Comparison of ENCODE assay signal across 8 cellular contexts in genomic region chr1:111202707-111203623, GRCh38. TPM values are rescaled to one million over a fixed set of nuclear protein-coding genes. Genes with fewer than 3 reads are reported as not detected.
DNase-seq lines count a peak whose midpoint lies in the region; ATAC-seq and TF ChIP-seq lines count a peak whose summit lies in the region.

No MANE protein-coding gene starts in this region.

- peak overlapping the region; percentile 100 for H3K27ac Mint-ChIP-seq in stimulated activated naive CD8-positive, alpha-beta T cell treated with anti-CD3 and anti-CD28 coated beads, Interleukin-15, Interleukin-2, amounts not matched to agents 100 ng/mL and 50 ng/mL, for 24 hours
- H3K27ac Mint-ChIP-seq in activated CD4-positive, alpha-beta memory T cell treated with anti-CD3 and anti-CD28 coated beads, Interleukin-2, amount 10 ng/mL, durations not matched to agents 7 days and 5 days: peak overlapping the region; percentile 93

- H3K9me3 ChIP-seq in left lung: no peaks in the 10 kb centered on the region

- POLR2A ChIA-PET in activated CD4-positive, alpha-beta memory T cell treated with anti-CD3 and anti-CD28 coated beads, Interleukin-2, amount 10 ng/mL, durations not matched to agents 7 days and 5 days (lab: Charles Lee): interaction anchor here (0.9 to 14.7 kb wide), 6 partner anchors 9 to 273 kb away, joined by 3 to 590 read pairs (median 6); no protein-coding TSS in a partner anchor

- H3K27me3 Mint-ChIP-seq in stimulated activated naive CD8-positive, alpha-beta T cell treated with anti-CD3 and anti-CD28 coated beads, Interleukin-15, Interleukin-2, amounts not matched to agents 100 ng/mL and 50 ng/mL, for 24 hours: no peaks in the 10 kb centered on the region
- peaks cover 11% of the 10 kb centered on the region for H3K27me3 Mint-ChIP-seq in activated CD4-positive, alpha-beta memory T cell treated with anti-CD3 and anti-CD28 coated beads, Interleukin-2, amount 10 ng/mL, durations not matched to agents 7 days and 5 days

- H3K4me1 ChIP-seq in left lung: peaks cover 27 to 82% of the 10 kb centered on the region in 2 donors

- intact Hi-C loops in left lung (cut with DNase I) (no loop called here), head of caudate nucleus (cut with DNase I) (no loop called here)

- H3K4me3 Mint-ChIP-seq in stimulated activated naive CD8-positive, alpha-beta T cell treated with anti-CD3 and anti-CD28 coated beads, Interleukin-15, Interleukin-2, amounts not matched to agents 100 ng/mL and 50 ng/mL, for 24 hours: peak overlapping the region; percentile 98
- peak overlapping the region; percentile 96 for H3K4me3 Mint-ChIP-seq in activated CD4-positive, alpha-beta memory T cell treated with anti-CD3 and anti-CD28 coated beads, Interleukin-2, amount 10 ng/mL, durations not matched to agents 7 days and 5 days

- H3K4me1 Mint-ChIP-seq in stimulated activated naive CD8-positive, alpha-beta T cell treated with anti-CD3 and anti-CD28 coated beads, Interleukin-15, Interleukin-2, amounts not matched to agents 100 ng/mL and 50 ng/mL, for 24 hours (ENCODE audit: low read depth): peaks cover 76% of the 10 kb centered on the region
- H3K4me1 Mint-ChIP-seq in activated CD4-positive, alpha-beta memory T cell treated with anti-CD3 and anti-CD28 coated beads, Interleukin-2, amount 10 ng/mL, durations not matched to agents 7 days and 5 days: peaks cover 56% of the 10 kb centered on the region

- no peak for DNase-seq in stimulated activated naive CD8-positive, alpha-beta T cell treated with anti-CD3 and anti-CD28 coated beads, Interleukin-15, Interleukin-2, amounts not matched to agents 100 U/mL and 50 U/mL, for 24 hours
- DNase-seq in activated CD4-positive, alpha-beta memory T cell treated with anti-CD3 and anti-CD28 coated beads, Interleukin-2, amount 10 ng/mL, durations not matched to agents 7 days and 5 days: no peak
- DNase-seq in left lung (no peak), head of caudate nucleus (no peak), NCI-H510A (lab: John Stamatoyannopoulos, UW) (no peak), NCI-H1105 (lab: John Stamatoyannopoulos, UW) (no peak)

- TF ChIP-seq CTCF in left lung (IDR thresholded peaks at IDR 0.05): no peak

- peaks cover 24% of the 10 kb centered on the region for H3K36me3 Mint-ChIP-seq in stimulated activated naive CD8-positive, alpha-beta T cell treated with anti-CD3 and anti-CD28 coated beads, Interleukin-15, Interleukin-2, amounts not matched to agents 100 ng/mL and 50 ng/mL, for 24 hours (ENCODE audit: low read depth)
- peaks cover 25% of the 10 kb centered on the region for H3K36me3 Mint-ChIP-seq in activated CD4-positive, alpha-beta memory T cell treated with anti-CD3 and anti-CD28 coated beads, Interleukin-2, amount 10 ng/mL, durations not matched to agents 7 days and 5 days (ENCODE audit: low read depth)

- CTCF ChIA-PET in activated CD4-positive, alpha-beta memory T cell treated with anti-CD3 and anti-CD28 coated beads, Interleukin-2, amount 10 ng/mL, durations not matched to agents 7 days and 5 days (lab: Charles Lee): interaction anchor here (10.6 kb wide), 1 partner anchor 15 kb away, joined by 275 read pairs; no protein-coding TSS in a partner anchor

- no peaks in the 10 kb centered on the region for H3K27me3 ChIP-seq in left lung

- peak overlapping the region; percentile 80 to 98 for H3K27ac ChIP-seq in left lung

- peaks cover 0 to 10% of the 10 kb centered on the region in 2 donors for H3K36me3 ChIP-seq in left lung

- H3K9me3 Mint-ChIP-seq in stimulated activated naive CD8-positive, alpha-beta T cell treated with anti-CD3 and anti-CD28 coated beads, Interleukin-15, Interleukin-2, amounts not matched to agents 100 ng/mL and 50 ng/mL, for 24 hours: no peaks in the 10 kb centered on the region
- H3K9me3 Mint-ChIP-seq in activated CD4-positive, alpha-beta memory T cell treated with anti-CD3 and anti-CD28 coated beads, Interleukin-2, amount 10 ng/mL, durations not matched to agents 7 days and 5 days: no peaks in the 10 kb centered on the region

- peak overlapping the region; percentile 66 to 75 for H3K4me3 ChIP-seq in left lung

- no peak for ATAC-seq in stimulated activated naive CD8-positive, alpha-beta T cell treated with anti-CD3 and anti-CD28 coated beads, Interleukin-15, Interleukin-2, amounts not matched to agents 100 U/mL and 50 U/mL, for 24 hours
- no peak for ATAC-seq in left lung
- ATAC-seq in GM19035 (IDR thresholded peaks at IDR 0.05; ENCODE audit: unreplicated experiment): no peak

RNA-seq across cellular contexts. Expression of gene DENND2D, which starts 2.5 kb away (rescaled TPM):
- 100 to 1,000 TPM; 207 to 210 TPM for total RNA-seq in activated CD4-positive, alpha-beta memory T cell treated with anti-CD3 and anti-CD28 coated beads, Interleukin-2, amount 10 ng/mL, durations not matched to agents 7 days and 5 days
- total RNA-seq in left lung: 10 to 100 TPM; 56.6 to 78.8 TPM

RNA-seq across cellular contexts. Expression of gene CHI3L2, which starts 24.5 kb away (rescaled TPM):
- total RNA-seq in activated CD4-positive, alpha-beta memory T cell treated with anti-CD3 and anti-CD28 coated beads, Interleukin-2, amount 10 ng/mL, durations not matched to agents 7 days and 5 days: 1 to 10 TPM; 8.5 to 9.0 TPM
- total RNA-seq in left lung: 100 to 1,000 TPM in 1 of 2 donors, 1 to 10 TPM in 1; 8.0 to 222 TPM
